Comparison of ENCODE assay signal across 1 cellular context in the genomic region with DNA sequence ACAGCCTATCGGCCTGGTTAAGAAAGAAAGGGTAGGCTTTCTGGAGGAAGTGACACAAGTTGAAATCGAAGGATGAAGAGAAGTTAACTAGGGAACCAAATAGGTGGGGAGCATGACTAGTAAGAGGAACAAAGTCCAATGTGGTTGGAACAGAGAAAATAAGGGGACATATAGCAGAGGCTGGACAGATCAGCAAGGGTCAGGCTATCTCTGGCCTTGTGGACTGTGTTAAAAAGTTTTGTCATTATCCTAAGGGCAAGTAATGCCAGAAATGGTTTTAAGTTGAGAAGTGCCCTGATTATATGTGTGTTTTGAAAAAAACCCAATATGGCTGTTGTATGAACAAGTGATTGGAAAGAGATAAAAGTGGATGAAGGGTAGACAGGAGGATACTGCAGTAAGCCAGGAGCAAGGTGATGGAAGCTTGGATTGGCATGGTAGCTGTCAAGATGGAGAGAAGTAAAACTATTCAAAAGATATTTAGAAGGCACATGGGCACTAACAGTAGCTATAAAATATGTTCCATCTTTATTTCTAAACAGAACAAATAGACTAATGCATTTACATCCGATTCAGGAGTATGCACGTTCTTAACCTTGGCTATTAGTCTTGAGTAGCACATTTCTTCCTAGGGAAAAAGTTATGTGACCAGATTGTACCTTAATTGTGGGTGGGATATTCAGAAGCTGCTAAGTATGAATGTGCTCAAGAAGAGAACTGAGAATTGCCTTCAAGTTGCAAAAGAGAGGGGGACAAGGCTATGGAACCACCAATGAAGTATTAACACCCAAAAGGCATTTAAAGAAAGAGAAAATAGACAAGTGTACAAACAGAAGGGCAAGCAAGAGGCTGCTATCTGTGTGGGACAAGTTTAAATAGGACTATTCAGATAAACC.
TF ChIP-seq lines count a peak whose summit lies in the region.

No MANE protein-coding gene starts in this region.

TF ChIP-seq in HepG2, 621 proteins besides CTCF, POLR2A, EP300 and RAD21:
- TF ChIP-seq GLI4 (CRISPR knock-in tag; IDR thresholded peaks at IDR 0.05; ENCODE audit: borderline replicate concordance): 0 out of 2 replicates have a peak, but pooled peaks have one; percentile 64
- TF ChIP-seq, protein P1, sequence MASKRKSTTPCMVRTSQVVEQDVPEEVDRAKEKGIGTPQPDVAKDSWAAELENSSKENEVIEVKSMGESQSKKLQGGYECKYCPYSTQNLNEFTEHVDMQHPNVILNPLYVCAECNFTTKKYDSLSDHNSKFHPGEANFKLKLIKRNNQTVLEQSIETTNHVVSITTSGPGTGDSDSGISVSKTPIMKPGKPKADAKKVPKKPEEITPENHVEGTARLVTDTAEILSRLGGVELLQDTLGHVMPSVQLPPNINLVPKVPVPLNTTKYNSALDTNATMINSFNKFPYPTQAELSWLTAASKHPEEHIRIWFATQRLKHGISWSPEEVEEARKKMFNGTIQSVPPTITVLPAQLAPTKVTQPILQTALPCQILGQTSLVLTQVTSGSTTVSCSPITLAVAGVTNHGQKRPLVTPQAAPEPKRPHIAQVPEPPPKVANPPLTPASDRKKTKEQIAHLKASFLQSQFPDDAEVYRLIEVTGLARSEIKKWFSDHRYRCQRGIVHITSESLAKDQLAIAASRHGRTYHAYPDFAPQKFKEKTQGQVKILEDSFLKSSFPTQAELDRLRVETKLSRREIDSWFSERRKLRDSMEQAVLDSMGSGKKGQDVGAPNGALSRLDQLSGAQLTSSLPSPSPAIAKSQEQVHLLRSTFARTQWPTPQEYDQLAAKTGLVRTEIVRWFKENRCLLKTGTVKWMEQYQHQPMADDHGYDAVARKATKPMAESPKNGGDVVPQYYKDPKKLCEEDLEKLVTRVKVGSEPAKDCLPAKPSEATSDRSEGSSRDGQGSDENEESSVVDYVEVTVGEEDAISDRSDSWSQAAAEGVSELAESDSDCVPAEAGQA (IDR thresholded peaks at IDR 0.05; ENCODE audit: low read depth): no peak
- TF ChIP-seq, protein P1 (CRISPR knock-in tag; IDR thresholded peaks at IDR 0.05; ENCODE audit: borderline replicate concordance): no peak
- TF ChIP-seq HOXD1 (CRISPR knock-in tag; IDR thresholded peaks at IDR 0.05): 0 out of 2 replicates have a peak, but pooled peaks have one; percentile 26
- TF ChIP-seq HNRNPH1 (optimal IDR thresholded peaks at IDR 0.05; ENCODE audit: low read depth, low read length): no peak
- no peak for TF ChIP-seq AKAP8 (CRISPR knock-in tag; IDR thresholded peaks at IDR 0.05)
- TF ChIP-seq NRL (CRISPR knock-in tag; IDR thresholded peaks at IDR 0.05; ENCODE audit: borderline replicate concordance): no peak
- no peak for TF ChIP-seq ZNF761 (CRISPR knock-in tag; conservative IDR thresholded peaks at IDR 0.05)
- no peak for TF ChIP-seq SP4 (CRISPR knock-in tag; IDR thresholded peaks at IDR 0.05)
- 0 out of 2 replicates have a peak, but pooled peaks have one; percentile 4 for TF ChIP-seq REPIN1 (CRISPR knock-in tag; IDR thresholded peaks at IDR 0.05; ENCODE audit: borderline replicate concordance, low read depth)
- TF ChIP-seq NFIB (CRISPR knock-in tag; IDR thresholded peaks at IDR 0.05; ENCODE audit: borderline replicate concordance): 0 out of 2 replicates have a peak, but pooled peaks have one; percentile 66
- TF ChIP-seq ZNF18 (CRISPR knock-in tag; IDR thresholded peaks at IDR 0.05; ENCODE audit: insufficient replicate concordance): no peak
- peak; percentile 90 for TF ChIP-seq RBM22 (optimal IDR thresholded peaks at IDR 0.05; ENCODE audit: low read length)
- TF ChIP-seq, protein P2, sequence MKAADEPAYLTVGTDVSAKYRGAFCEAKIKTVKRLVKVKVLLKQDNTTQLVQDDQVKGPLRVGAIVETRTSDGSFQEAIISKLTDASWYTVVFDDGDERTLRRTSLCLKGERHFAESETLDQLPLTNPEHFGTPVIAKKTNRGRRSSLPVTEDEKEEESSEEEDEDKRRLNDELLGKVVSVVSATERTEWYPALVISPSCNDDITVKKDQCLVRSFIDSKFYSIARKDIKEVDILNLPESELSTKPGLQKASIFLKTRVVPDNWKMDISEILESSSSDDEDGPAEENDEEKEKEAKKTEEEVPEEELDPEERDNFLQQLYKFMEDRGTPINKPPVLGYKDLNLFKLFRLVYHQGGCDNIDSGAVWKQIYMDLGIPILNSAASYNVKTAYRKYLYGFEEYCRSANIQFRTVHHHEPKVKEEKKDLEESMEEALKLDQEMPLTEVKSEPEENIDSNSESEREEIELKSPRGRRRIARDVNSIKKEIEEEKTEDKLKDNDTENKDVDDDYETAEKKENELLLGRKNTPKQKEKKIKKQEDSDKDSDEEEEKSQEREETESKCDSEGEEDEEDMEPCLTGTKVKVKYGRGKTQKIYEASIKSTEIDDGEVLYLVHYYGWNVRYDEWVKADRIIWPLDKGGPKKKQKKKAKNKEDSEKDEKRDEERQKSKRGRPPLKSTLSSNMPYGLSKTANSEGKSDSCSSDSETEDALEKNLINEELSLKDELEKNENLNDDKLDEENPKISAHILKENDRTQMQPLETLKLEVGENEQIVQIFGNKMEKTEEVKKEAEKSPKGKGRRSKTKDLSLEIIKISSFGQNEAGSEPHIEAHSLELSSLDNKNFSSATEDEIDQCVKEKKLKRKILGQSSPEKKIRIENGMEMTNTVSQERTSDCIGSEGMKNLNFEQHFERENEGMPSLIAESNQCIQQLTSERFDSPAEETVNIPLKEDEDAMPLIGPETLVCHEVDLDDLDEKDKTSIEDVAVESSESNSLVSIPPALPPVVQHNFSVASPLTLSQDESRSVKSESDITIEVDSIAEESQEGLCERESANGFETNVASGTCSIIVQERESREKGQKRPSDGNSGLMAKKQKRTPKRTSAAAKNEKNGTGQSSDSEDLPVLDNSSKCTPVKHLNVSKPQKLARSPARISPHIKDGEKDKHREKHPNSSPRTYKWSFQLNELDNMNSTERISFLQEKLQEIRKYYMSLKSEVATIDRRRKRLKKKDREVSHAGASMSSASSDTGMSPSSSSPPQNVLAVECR (CRISPR knock-in tag; IDR thresholded peaks at IDR 0.05; ENCODE audit: borderline replicate concordance): no peak
- TF ChIP-seq NFKBIZ (CRISPR knock-in tag; IDR thresholded peaks at IDR 0.05): 0 out of 2 replicates have a peak, but pooled peaks have one; percentile 7
- 0 out of 2 replicates have a peak, but pooled peaks have one; percentile 18 for TF ChIP-seq HNF4G (IDR thresholded peaks at IDR 0.05; ENCODE audit: borderline replicate concordance, low read depth, low read length)
- no peak for TF ChIP-seq HNF4G (CRISPR knock-in tag; IDR thresholded peaks at IDR 0.05; ENCODE audit: borderline replicate concordance, low read depth)
- peak; percentile 39; the same call in 1 of the 2 replicates for TF ChIP-seq MTF1 (CRISPR knock-in tag; IDR thresholded peaks at IDR 0.05)
- TF ChIP-seq SIN3B (IDR thresholded peaks at IDR 0.05; ENCODE audit: low read length): no peak
- TF ChIP-seq POLR2G (IDR thresholded peaks at IDR 0.05; ENCODE audit: low read depth, low read length): 0 out of 2 replicates have a peak, but pooled peaks have one; percentile 4
- TF ChIP-seq, protein P3, sequence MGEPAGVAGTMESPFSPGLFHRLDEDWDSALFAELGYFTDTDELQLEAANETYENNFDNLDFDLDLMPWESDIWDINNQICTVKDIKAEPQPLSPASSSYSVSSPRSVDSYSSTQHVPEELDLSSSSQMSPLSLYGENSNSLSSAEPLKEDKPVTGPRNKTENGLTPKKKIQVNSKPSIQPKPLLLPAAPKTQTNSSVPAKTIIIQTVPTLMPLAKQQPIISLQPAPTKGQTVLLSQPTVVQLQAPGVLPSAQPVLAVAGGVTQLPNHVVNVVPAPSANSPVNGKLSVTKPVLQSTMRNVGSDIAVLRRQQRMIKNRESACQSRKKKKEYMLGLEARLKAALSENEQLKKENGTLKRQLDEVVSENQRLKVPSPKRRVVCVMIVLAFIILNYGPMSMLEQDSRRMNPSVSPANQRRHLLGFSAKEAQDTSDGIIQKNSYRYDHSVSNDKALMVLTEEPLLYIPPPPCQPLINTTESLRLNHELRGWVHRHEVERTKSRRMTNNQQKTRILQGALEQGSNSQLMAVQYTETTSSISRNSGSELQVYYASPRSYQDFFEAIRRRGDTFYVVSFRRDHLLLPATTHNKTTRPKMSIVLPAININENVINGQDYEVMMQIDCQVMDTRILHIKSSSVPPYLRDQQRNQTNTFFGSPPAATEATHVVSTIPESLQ (CRISPR knock-in tag; conservative IDR thresholded peaks at IDR 0.05): no peak
- TF ChIP-seq NONO (IDR thresholded peaks at IDR 0.05): no peak
- TF ChIP-seq NONO (CRISPR knock-in tag; conservative IDR thresholded peaks at IDR 0.05): peak; percentile 5; the same call in 1 of the 2 replicates
- TF ChIP-seq MBD4 (IDR thresholded peaks at IDR 0.05; ENCODE audit: borderline replicate concordance, low read length): peak; percentile 44; the same call in 1 of the 2 replicates
- 0 out of 2 replicates have a peak, but pooled peaks have one; percentile 25 for TF ChIP-seq HNF4A (CRISPR knock-in tag; IDR thresholded peaks at IDR 0.05)
- no peak for TF ChIP-seq DNMT3B (CRISPR knock-in tag; conservative IDR thresholded peaks at IDR 0.05)
- TF ChIP-seq ZNF816 (CRISPR knock-in tag; IDR thresholded peaks at IDR 0.05; ENCODE audit: borderline replicate concordance): 0 out of 2 replicates have a peak, but pooled peaks have one; percentile 17
- 0 out of 2 replicates have a peak, but pooled peaks have one; percentile 8 for TF ChIP-seq FOXK2 (IDR thresholded peaks at IDR 0.05)
- TF ChIP-seq, protein P4, sequence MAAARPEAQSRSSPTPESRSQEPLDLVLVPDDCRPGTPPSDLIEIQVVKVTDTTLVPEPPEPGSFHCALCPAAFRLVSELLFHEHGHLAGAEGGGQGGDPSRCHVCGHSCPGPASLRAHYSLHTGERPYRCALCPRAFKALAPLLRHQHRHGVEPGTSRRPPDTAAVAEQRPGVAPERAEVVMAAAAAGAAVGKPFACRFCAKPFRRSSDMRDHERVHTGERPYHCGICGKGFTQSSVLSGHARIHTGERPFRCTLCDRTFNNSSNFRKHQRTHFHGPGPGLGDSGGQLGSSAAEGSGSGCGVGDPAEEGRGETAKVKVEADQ (CRISPR knock-in tag; IDR thresholded peaks at IDR 0.05; ENCODE audit: borderline replicate concordance): 0 out of 2 replicates have a peak, but pooled peaks have one; percentile 63
- 0 out of 2 replicates have a peak, but pooled peaks have one; percentile 5 for TF ChIP-seq HMGXB3 (CRISPR knock-in tag; IDR thresholded peaks at IDR 0.05; ENCODE audit: borderline replicate concordance)
- no peak for TF ChIP-seq HOXA3 (CRISPR knock-in tag; IDR thresholded peaks at IDR 0.05)
- no peak for TF ChIP-seq HNRNPL (IDR thresholded peaks at IDR 0.05; ENCODE audit: low read depth, low read length)
- 0 out of 2 replicates have a peak, but pooled peaks have one; percentile 12 for TF ChIP-seq ARNTL (CRISPR knock-in tag; IDR thresholded peaks at IDR 0.05)
- TF ChIP-seq JUNB (CRISPR knock-in tag; IDR thresholded peaks at IDR 0.05; ENCODE audit: borderline replicate concordance): peak; percentile 28; the same call in 1 of the 2 replicates
- 0 out of 2 replicates have a peak, but pooled peaks have one; percentile 26 for TF ChIP-seq NR2F6 (IDR thresholded peaks at IDR 0.05)
- TF ChIP-seq NR2F6 (CRISPR knock-in tag; IDR thresholded peaks at IDR 0.05): no peak
